2 cellular contexts compared by ENCODE assay signal in genomic region chr3:49689046-49689886, GRCh38.
TF ChIP-seq lines count a peak whose summit lies in the region.

Gene MST1, minus strand, starts transcription at chr3:49689474. Its CDS starts 783 bp downstream, at chr3:49688691.
Gene RNF123, plus strand, starts transcription at chr3:49689557. Its CDS starts 1,609 bp downstream, at chr3:49691166.

TF ChIP-seq in SK-N-SH, 30 proteins besides CTCF, POLR2A, EP300 and RAD21:
- TF ChIP-seq MAX (IDR thresholded peaks at IDR 0.05; ENCODE audit: low read depth) (peak; percentile 53), EZH2phosphoT487 (IDR thresholded peaks at IDR 0.05; ENCODE audit: borderline replicate concordance, low read depth) (no peak), NFIC (IDR thresholded peaks at IDR 0.05; ENCODE audit: borderline replicate concordance) (no peak), NRF1 (IDR thresholded peaks at IDR 0.05; ENCODE audit: low read depth, low read length) (peak; percentile 92), IRF3 (IDR thresholded peaks at IDR 0.05; ENCODE audit: low read depth, low read length) (no peak), SIN3A (IDR thresholded peaks at IDR 0.05; ENCODE audit: borderline replicate concordance, low read depth, low read length) (0 out of 2 replicates have a peak, but pooled peaks have one; percentile 59), RXRA (IDR thresholded peaks at IDR 0.05; ENCODE audit: borderline replicate concordance, low read depth) (no peak), CHD2 (IDR thresholded peaks at IDR 0.05; ENCODE audit: low read length, partially characterized antibody) (peak; percentile 38), POLR2AphosphoS5 (IDR thresholded peaks at IDR 0.05; ENCODE audit: low read depth, low read length) (peak; percentile 73), ELF1 (IDR thresholded peaks at IDR 0.05) (peak; percentile 75), GATA2 (CRISPR knock-in tag; IDR thresholded peaks at IDR 0.05) (no peak), FOSL2 (IDR thresholded peaks at IDR 0.05; ENCODE audit: borderline replicate concordance, low read depth) (no peak), MXI1 (IDR thresholded peaks at IDR 0.05; ENCODE audit: low read depth, low read length) (peak; percentile 68; the same call in 1 of the 2 replicates), YY1 (IDR thresholded peaks at IDR 0.05; ENCODE audit: low read depth) (0 out of 2 replicates have a peak, but pooled peaks have one; percentile 44), FOXJ3 (CRISPR knock-in tag; IDR thresholded peaks at IDR 0.05) (no peak), TAF1 (IDR thresholded peaks at IDR 0.05; ENCODE audit: borderline replicate concordance, low read depth, low read length) (peak; percentile 62; the same call in 1 of the 2 replicates), GABPA (IDR thresholded peaks at IDR 0.05; ENCODE audit: low read depth) (peak; percentile 79)
- TF ChIP-seq, protein P1, sequence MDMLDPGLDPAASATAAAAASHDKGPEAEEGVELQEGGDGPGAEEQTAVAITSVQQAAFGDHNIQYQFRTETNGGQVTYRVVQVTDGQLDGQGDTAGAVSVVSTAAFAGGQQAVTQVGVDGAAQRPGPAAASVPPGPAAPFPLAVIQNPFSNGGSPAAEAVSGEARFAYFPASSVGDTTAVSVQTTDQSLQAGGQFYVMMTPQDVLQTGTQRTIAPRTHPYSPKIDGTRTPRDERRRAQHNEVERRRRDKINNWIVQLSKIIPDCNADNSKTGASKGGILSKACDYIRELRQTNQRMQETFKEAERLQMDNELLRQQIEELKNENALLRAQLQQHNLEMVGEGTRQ (IDR thresholded peaks at IDR 0.05; ENCODE audit: borderline replicate concordance, low read depth, low read length), result no peak
- TF ChIP-seq, protein P2, sequence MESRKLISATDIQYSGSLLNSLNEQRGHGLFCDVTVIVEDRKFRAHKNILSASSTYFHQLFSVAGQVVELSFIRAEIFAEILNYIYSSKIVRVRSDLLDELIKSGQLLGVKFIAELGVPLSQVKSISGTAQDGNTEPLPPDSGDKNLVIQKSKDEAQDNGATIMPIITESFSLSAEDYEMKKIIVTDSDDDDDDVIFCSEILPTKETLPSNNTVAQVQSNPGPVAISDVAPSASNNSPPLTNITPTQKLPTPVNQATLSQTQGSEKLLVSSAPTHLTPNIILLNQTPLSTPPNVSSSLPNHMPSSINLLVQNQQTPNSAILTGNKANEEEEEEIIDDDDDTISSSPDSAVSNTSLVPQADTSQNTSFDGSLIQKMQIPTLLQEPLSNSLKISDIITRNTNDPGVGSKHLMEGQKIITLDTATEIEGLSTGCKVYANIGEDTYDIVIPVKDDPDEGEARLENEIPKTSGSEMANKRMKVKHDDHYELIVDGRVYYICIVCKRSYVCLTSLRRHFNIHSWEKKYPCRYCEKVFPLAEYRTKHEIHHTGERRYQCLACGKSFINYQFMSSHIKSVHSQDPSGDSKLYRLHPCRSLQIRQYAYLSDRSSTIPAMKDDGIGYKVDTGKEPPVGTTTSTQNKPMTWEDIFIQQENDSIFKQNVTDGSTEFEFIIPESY (IDR thresholded peaks at IDR 0.05; ENCODE audit: borderline replicate concordance, low read depth), result 0 out of 2 replicates have a peak, but pooled peaks have one; percentile 55
- TF ChIP-seq, protein P3, sequence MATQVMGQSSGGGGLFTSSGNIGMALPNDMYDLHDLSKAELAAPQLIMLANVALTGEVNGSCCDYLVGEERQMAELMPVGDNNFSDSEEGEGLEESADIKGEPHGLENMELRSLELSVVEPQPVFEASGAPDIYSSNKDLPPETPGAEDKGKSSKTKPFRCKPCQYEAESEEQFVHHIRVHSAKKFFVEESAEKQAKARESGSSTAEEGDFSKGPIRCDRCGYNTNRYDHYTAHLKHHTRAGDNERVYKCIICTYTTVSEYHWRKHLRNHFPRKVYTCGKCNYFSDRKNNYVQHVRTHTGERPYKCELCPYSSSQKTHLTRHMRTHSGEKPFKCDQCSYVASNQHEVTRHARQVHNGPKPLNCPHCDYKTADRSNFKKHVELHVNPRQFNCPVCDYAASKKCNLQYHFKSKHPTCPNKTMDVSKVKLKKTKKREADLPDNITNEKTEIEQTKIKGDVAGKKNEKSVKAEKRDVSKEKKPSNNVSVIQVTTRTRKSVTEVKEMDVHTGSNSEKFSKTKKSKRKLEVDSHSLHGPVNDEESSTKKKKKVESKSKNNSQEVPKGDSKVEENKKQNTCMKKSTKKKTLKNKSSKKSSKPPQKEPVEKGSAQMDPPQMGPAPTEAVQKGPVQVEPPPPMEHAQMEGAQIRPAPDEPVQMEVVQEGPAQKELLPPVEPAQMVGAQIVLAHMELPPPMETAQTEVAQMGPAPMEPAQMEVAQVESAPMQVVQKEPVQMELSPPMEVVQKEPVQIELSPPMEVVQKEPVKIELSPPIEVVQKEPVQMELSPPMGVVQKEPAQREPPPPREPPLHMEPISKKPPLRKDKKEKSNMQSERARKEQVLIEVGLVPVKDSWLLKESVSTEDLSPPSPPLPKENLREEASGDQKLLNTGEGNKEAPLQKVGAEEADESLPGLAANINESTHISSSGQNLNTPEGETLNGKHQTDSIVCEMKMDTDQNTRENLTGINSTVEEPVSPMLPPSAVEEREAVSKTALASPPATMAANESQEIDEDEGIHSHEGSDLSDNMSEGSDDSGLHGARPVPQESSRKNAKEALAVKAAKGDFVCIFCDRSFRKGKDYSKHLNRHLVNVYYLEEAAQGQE (IDR thresholded peaks at IDR 0.05; ENCODE audit: low read depth, low read length), result peak; percentile 72

TF ChIP-seq in K562, 482 proteins besides CTCF, POLR2A, EP300 and RAD21 (continues in another document):
- TF ChIP-seq C11orf30 (IDR thresholded peaks at IDR 0.05; ENCODE audit: low read depth) (peak; percentile 78), EGR1 (conservative IDR thresholded peaks at IDR 0.05) (peak; percentile 57), NFYB (IDR thresholded peaks at IDR 0.05; ENCODE audit: extremely low read depth, insufficient read length) (no peak), NR2C1 (IDR thresholded peaks at IDR 0.05) (no peak), NR2C1 (tag; IDR thresholded peaks at IDR 0.05) (0 out of 2 replicates have a peak, but pooled peaks have one; percentile 14), RNF2 (IDR thresholded peaks at IDR 0.05) (no peak), CTCFL (IDR thresholded peaks at IDR 0.05; ENCODE audit: borderline replicate concordance, insufficient read depth, low read depth, low read length, poor library complexity, severe bottlenecking) (peak; percentile 77), ZNF217 (CRISPR knock-in tag; IDR thresholded peaks at IDR 0.05) (no peak), ZC3H4 (CRISPR knock-in tag; IDR thresholded peaks at IDR 0.05; ENCODE audit: borderline replicate concordance) (no peak), ZNF507 (tag; conservative IDR thresholded peaks at IDR 0.05) (no peak), MCM3 (IDR thresholded peaks at IDR 0.05) (no peak), ZNF583 (CRISPR knock-in tag; IDR thresholded peaks at IDR 0.05) (no peak), HDGF (IDR thresholded peaks at IDR 0.05) (no peak), ARID4B (CRISPR knock-in tag; IDR thresholded peaks at IDR 0.05) (peak; percentile 81; the same call in 1 of the 2 replicates), MTA3 (IDR thresholded peaks at IDR 0.05; ENCODE audit: borderline replicate concordance) (peak; percentile 96; the same call in 1 of the 2 replicates), ZNF76 (CRISPR knock-in tag; IDR thresholded peaks at IDR 0.05; ENCODE audit: borderline replicate concordance) (no peak), KLF13 (tag; IDR thresholded peaks at IDR 0.05; ENCODE audit: borderline replicate concordance, low read depth) (no peak), ZFP91 (CRISPR knock-in tag; IDR thresholded peaks at IDR 0.05) (no peak), ZNF77 (CRISPR knock-in tag; IDR thresholded peaks at IDR 0.05) (no peak), ZNF239 (CRISPR knock-in tag; IDR thresholded peaks at IDR 0.05) (no peak), BCOR (IDR thresholded peaks at IDR 0.05) (no peak), GTF2E2 (tag; IDR thresholded peaks at IDR 0.05) (no peak), SNRNP70 (optimal IDR thresholded peaks at IDR 0.05; ENCODE audit: low read depth, low read length) (no peak), CBFA2T2 (conservative IDR thresholded peaks at IDR 0.05) (peak; percentile 59), ARID1B (IDR thresholded peaks at IDR 0.05) (peak; percentile 59), JUND (IDR thresholded peaks at IDR 0.05; ENCODE audit: borderline replicate concordance, low read depth, low read length) (peak; percentile 31; the same call in 1 of the 2 replicates), JUND (tag; IDR thresholded peaks at IDR 0.05; ENCODE audit: borderline replicate concordance, low read depth, low read length) (no peak), ELK3 (CRISPR knock-in tag; IDR thresholded peaks at IDR 0.05) (no peak), ZNF644 (tag; IDR thresholded peaks at IDR 0.05; ENCODE audit: low read depth) (no peak), TEAD2 (tag; IDR thresholded peaks at IDR 0.05) (no peak)
- TF ChIP-seq, protein P4, sequence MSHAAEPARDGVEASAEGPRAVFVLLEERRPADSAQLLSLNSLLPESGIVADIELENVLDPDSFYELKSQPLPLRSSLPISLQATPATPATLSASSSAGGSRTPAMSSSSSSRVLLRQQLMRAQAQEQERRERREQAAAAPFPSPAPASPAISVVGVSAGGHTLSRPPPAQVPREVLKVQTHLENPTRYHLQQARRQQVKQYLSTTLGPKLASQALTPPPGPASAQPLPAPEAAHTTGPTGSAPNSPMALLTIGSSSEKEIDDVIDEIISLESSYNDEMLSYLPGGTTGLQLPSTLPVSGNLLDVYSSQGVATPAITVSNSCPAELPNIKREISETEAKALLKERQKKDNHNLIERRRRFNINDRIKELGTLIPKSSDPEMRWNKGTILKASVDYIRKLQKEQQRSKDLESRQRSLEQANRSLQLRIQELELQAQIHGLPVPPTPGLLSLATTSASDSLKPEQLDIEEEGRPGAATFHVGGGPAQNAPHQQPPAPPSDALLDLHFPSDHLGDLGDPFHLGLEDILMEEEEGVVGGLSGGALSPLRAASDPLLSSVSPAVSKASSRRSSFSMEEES (CRISPR knock-in tag; IDR thresholded peaks at IDR 0.05), result no peak
- TF ChIP-seq, protein P5, sequence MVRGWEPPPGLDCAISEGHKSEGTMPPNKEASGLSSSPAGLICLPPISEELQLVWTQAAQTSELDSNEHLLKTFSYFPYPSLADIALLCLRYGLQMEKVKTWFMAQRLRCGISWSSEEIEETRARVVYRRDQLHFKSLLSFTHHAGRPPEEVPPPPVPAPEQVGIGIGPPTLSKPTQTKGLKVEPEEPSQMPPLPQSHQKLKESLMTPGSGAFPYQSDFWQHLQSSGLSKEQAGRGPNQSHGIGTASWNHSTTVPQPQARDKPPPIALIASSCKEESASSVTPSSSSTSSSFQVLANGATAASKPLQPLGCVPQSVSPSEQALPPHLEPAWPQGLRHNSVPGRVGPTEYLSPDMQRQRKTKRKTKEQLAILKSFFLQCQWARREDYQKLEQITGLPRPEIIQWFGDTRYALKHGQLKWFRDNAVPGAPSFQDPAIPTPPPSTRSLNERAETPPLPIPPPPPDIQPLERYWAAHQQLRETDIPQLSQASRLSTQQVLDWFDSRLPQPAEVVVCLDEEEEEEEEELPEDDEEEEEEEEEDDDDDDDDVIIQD (CRISPR knock-in tag; IDR thresholded peaks at IDR 0.05), result no peak
